24 cellular contexts compared by ENCODE assay signal in the genomic region with DNA sequence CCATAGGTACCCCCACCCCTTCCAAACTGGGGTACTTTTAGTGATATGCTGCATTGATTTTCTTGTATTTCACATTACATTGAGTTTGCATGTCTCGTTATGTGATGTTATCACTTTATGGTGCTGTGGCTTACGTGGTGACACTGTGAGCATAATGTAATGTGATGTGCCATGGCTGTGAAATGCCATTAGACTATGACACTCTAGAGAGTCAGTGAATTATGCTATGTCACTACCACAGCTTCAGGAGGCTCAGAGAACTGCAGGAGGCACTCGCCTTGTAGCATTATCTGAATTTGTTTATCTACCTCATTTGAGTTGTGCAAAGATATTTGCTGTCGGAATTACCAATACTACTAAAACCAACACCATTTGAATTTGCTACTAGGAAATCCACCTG.
"Had no signal": no experiment of that assay in that cellular context is flagged by ENCODE, and none has a peak within 500 bp of the region (broad histone marks: within the 10 kb centered on the region; RNA-seq: fewer than 3 reads in every experiment).

No MANE protein-coding gene starts in this region.

- H3K4me1 ChIP-seq: left ventricle myocardium inferior, parathyroid adenoma, psoas muscle, right atrium auricular region, right lobe of liver, tibial nerve, uterus had no signal

- H3K4me3 ChIP-seq: left ventricle myocardium inferior, lung, mucosa of descending colon, psoas muscle, right atrium auricular region, right lobe of liver, smooth muscle cell, tibial nerve, uterus had no signal

- H3K27me3 ChIP-seq: neutrophil, right atrium auricular region, right lobe of liver, tibial nerve, uterus had no signal

- H3K9me3 ChIP-seq: left ventricle myocardium inferior, mucosa of descending colon, psoas muscle, right atrium auricular region, right lobe of liver, tibial nerve, uterus had no signal

- H3K9ac ChIP-seq: parathyroid adenoma had no signal

- ATAC-seq: mucosa of descending colon; naive thymus-derived CD4-positive, alpha-beta T cell; natural killer cell treated with Interleukin-12 subunit alpha and Interleukin-12 subunit beta and Interleukin-15 and Interleukin-18, amount 100 ng/mL, for 72 hours; psoas muscle; right lobe of liver; stimulated activated memory B cell treated with anti-CD40 and anti-IgM and Interleukin-4, amounts not matched to agents 10 μg/mL and 1 μg/mL and 100 μg/mL, for 72 hours; stimulated activated naive CD8-positive, alpha-beta T cell treated with anti-CD3 and anti-CD28 coated beads, Interleukin-15, amount 100 ng/mL, for 72 hours had no signal

- H3K36me3 ChIP-seq: left ventricle myocardium inferior, neutrophil, right atrium auricular region, right lobe of liver, tibial nerve, uterus had no signal

- H3K27ac ChIP-seq: left ventricle myocardium inferior, neutrophil, parathyroid adenoma, psoas muscle, right atrium auricular region, right lobe of liver, tibial nerve, uterus had no signal

- H3K4me2 ChIP-seq: smooth muscle cell had no signal

- DNase-seq: islet precursor cell; left ventricle myocardium inferior; mesendoderm; mucosa of descending colon; naive thymus-derived CD4-positive, alpha-beta T cell; occipital lobe; psoas muscle; right lobe of liver; stimulated activated CD4-positive, alpha-beta T cell treated with anti-CD3 and anti-CD28 coated beads, Interleukin-1b, Interleukin-23, amount 100 ng/mL, for 48 hours; stimulated activated CD4-positive, alpha-beta T cell treated with anti-CD3 and anti-CD28 coated beads, Interleukin-2, amount 100 ng/mL, for 48 hours; stimulated activated CD4-positive, alpha-beta T cell treated with anti-CD3 and anti-CD28 coated beads, Interleukin-4, amount 100 ng/mL, for 4 hours; stimulated activated CD8-positive, alpha-beta memory T cell treated with anti-CD3 and anti-CD28 coated beads, Interleukin-4, amount 100 ng/mL, for 48 hours; stimulated activated naive CD4-positive, alpha-beta T cell treated with Interleukin-2 at 50 U/mL for 16 hours; stimulated activated naive CD8-positive, alpha-beta T cell treated with anti-CD3 and anti-CD28 coated beads, Interleukin-15, amount 100 ng/mL, for 72 hours; substantia nigra; uterus had no signal

- H2AFZ ChIP-seq: parathyroid adenoma had no signal

- H3K79me2 ChIP-seq: parathyroid adenoma had no signal
